16 cellular contexts compared by ENCODE assay signal in genomic region chr21:35077975-35078374, GRCh38. TPM values are rescaled to one million over a fixed set of nuclear protein-coding genes. Genes with fewer than 3 reads are reported as not detected.
A peak's percentile ranks its signal among the peaks of the same experiment; 100 is the strongest.
DNase-seq lines count a peak whose midpoint lies in the region; ATAC-seq and TF ChIP-seq lines count a peak whose summit lies in the region.
"Had no signal": no experiment of that assay in that cellular context is flagged by ENCODE, and none has a peak within 500 bp of the region (broad histone marks: within the 10 kb centered on the region; RNA-seq: fewer than 3 reads in every experiment).

No MANE protein-coding gene starts in this region.

- no peak overlapping the region for H3K4me2 ChIP-seq in IMR-90 (ENCODE audit: low read depth, low read length)
- H3K4me2 ChIP-seq in mesendoderm (ENCODE audit: low read length) = no peak overlapping the region
- H3K4me2 ChIP-seq: A549 had no signal

- H3K9ac ChIP-seq in IMR-90 (ENCODE audit: low read depth, low read length) (no peak overlapping the region), mesendoderm (ENCODE audit: low read length) (no peak overlapping the region)

- POLR2A ChIA-PET in IMR-90 (lab: Charles Lee; ENCODE audit: unreplicated experiment) = no interaction called here

- no peak overlapping the region for H3K27ac Mint-ChIP-seq in activated naive CD8-positive, alpha-beta T cell treated with anti-CD3 and anti-CD28 coated beads, Interleukin-2, amount 50 U/mL, for 24 hours

- H4K91ac ChIP-seq in IMR-90 (ENCODE audit: insufficient read depth, low read depth, low read length) = no peak overlapping the region

- H2AK9ac ChIP-seq in IMR-90 (replicated peaks; ENCODE audit: low read depth, low read length, poor library complexity) = no peak overlapping the region

- no peak overlapping the region for H3K18ac ChIP-seq in IMR-90 (ENCODE audit: low read depth, low read length)
- H3K18ac ChIP-seq in mesendoderm (ENCODE audit: low read length) = no peak overlapping the region

- in situ Hi-C loops in IMR-90 (cut with MboI; ENCODE audit: low sequenced_read_pairs) = no loop called here

- H2BK5ac ChIP-seq in IMR-90 (ENCODE audit: low read depth, low read length, poor library complexity, severe bottlenecking) (no peak overlapping the region), mesendoderm (ENCODE audit: low read length) (no peak overlapping the region)

- no peaks in the 10 kb centered on the region for H3K36me3 ChIP-seq in IMR-90 (ENCODE audit: control insufficient read depth, insufficient read depth, low read length)
- H3K36me3 ChIP-seq in mesendoderm (ENCODE audit: control insufficient read depth, insufficient read depth, low read length) = no peaks in the 10 kb centered on the region

- no peak overlapping the region; the same call in 1 of the 2 replicates for H3K14ac ChIP-seq in IMR-90 (replicated peaks; ENCODE audit: low read depth, low read length)

- no peaks in the 10 kb centered on the region for H3K27me3 Mint-ChIP-seq in activated T-cell treated with anti-CD3 and anti-CD28 coated beads, Interleukin-2, amount 50 U/mL, for 4 hours (ENCODE audit: low read depth)
- H3K27me3 Mint-ChIP-seq in activated naive CD8-positive, alpha-beta T cell treated with anti-CD3 and anti-CD28 coated beads, Interleukin-2, amount 50 U/mL, for 24 hours = peaks cover 6% of the 10 kb centered on the region

- H3K9me3 Mint-ChIP-seq in activated T-cell treated with anti-CD3 and anti-CD28 coated beads, Interleukin-2, amount 50 U/mL, for 4 hours = peaks cover 10% of the 10 kb centered on the region
- peaks cover 13% of the 10 kb centered on the region for H3K9me3 Mint-ChIP-seq in activated naive CD8-positive, alpha-beta T cell treated with anti-CD3 and anti-CD28 coated beads, Interleukin-2, amount 50 U/mL, for 24 hours

- no peak overlapping the region for H2AFZ ChIP-seq in IMR-90 (replicated peaks; ENCODE audit: low read length, poor library complexity)

- no peaks in the 10 kb centered on the region for H3K79me2 ChIP-seq in mesendoderm (ENCODE audit: control insufficient read depth, insufficient read depth, low read length)

- peak overlapping the region; percentile 60 for H2BK20ac ChIP-seq in IMR-90 (ENCODE audit: low read depth, low read length)

- H3K23ac ChIP-seq in IMR-90 (ENCODE audit: low read depth, low read length) (no peak overlapping the region), mesendoderm (ENCODE audit: low read length) (no peak overlapping the region)

- H4K5ac ChIP-seq in IMR-90 (ENCODE audit: low read depth, low read length) (no peak overlapping the region), mesendoderm (ENCODE audit: low read length) (no peak overlapping the region)

- CTCF ChIA-PET in IMR-90 (lab: Yijun Ruan, JAX) = no interaction called here

- no peaks in the 10 kb centered on the region for H4K20me1 ChIP-seq in IMR-90 (ENCODE audit: insufficient read depth, low read length)

- dilution Hi-C loops in IMR-90 (cut with HindIII; ENCODE audit: low sequenced_read_pairs, unreplicated experiment) = no loop called here

- peak overlapping the region; percentile 70; the same call in 1 of the 2 replicates for H2AK5ac ChIP-seq in IMR-90 (ENCODE audit: low read depth, low read length)
- no peak overlapping the region for H2AK5ac ChIP-seq in mesendoderm (ENCODE audit: low read length)

- TF ChIP-seq POLR2A in IMR-90 (IDR thresholded peaks at IDR 0.05; ENCODE audit: low read depth, low read length) = no peak

- WGBS in IMR-90 (ENCODE audit: extremely low coverage in 2 of 2, insufficient read length in 1 of 2), 2 experiments = no CpG with 5 or more reads among the region's 4 CpGs
- WGBS in mesendoderm (ENCODE audit: extremely low coverage, insufficient coverage, low lambda C conversion rate) = no CpG with 5 or more reads among the region's 4 CpGs

- H3K4me1 Mint-ChIP-seq in activated T-cell treated with anti-CD3 and anti-CD28 coated beads, Interleukin-2, amount 50 U/mL, for 4 hours (ENCODE audit: low read depth) = peaks cover 13% of the 10 kb centered on the region
- peaks cover 11% of the 10 kb centered on the region for H3K4me1 Mint-ChIP-seq in activated naive CD8-positive, alpha-beta T cell treated with anti-CD3 and anti-CD28 coated beads, Interleukin-2, amount 50 U/mL, for 24 hours

- TF ChIP-seq CTCF in IMR-90 (conservative IDR thresholded peaks at IDR 0.05; ENCODE audit: low read depth, low read length) = no peak

- peaks cover 5% of the 10 kb centered on the region; the same call in 1 of the 2 replicates for H3K9me3 ChIP-seq in IMR-90 (ENCODE audit: control insufficient read depth, insufficient read depth, low read length)
- H3K9me3 ChIP-seq: A549 had no signal

- H3K4ac ChIP-seq in IMR-90 (ENCODE audit: low read depth, low read length) = peak overlapping the region; percentile 34; the same call in 1 of the 2 replicates
- H3K4ac ChIP-seq in mesendoderm (ENCODE audit: low read depth, low read length) = no peak overlapping the region

- no peak for DNase-seq in activated T-cell treated with anti-CD3 and anti-CD28 coated beads, Interleukin-2, amount 50 U/mL, for 4 hours
- no peak for DNase-seq in activated T-cell treated with anti-CD3 and anti-CD28 coated beads, Interleukin-2, amount 50 U/mL, for 1 hour
- DNase-seq in IMR-90 (no peak), mesendoderm (peak; percentile 25), left ventricle myocardium superior (no peak), NCI-H510A (lab: John Stamatoyannopoulos, UW) (no peak)
- no peak for DNase-seq in activated naive CD8-positive, alpha-beta T cell treated with anti-CD3 and anti-CD28 coated beads, Interleukin-2, amount 50 U/mL, for 24 hours
- DNase-seq: DMS53, NCI-H1436 treated with DMSO at 0.1 percent for 48 hours, NCI-H345, NCI-H748 treated with DMSO at 0.1 percent for 48 hours, SHP77 treated with DMSO at 0.1 percent for 48 hours had no signal

- H2BK15ac ChIP-seq in IMR-90 (ENCODE audit: low read depth, low read length) (no peak overlapping the region), mesendoderm (replicated peaks; ENCODE audit: low read depth) (no peak overlapping the region)

- H4K8ac ChIP-seq in IMR-90 (ENCODE audit: low read depth in 2 of 2, low read length in 2 of 2) = peak overlapping the region in 1 of 2 experiments; percentile 10; a peak in 1 of 4 replicates
- no peak overlapping the region for H4K8ac ChIP-seq in mesendoderm (ENCODE audit: low read depth, low read length)

- H3K4me1 ChIP-seq in IMR-90 (ENCODE audit: control insufficient read depth, insufficient read depth, low read length) = peaks cover 2% of the 10 kb centered on the region
- H3K4me1 ChIP-seq in mesendoderm (ENCODE audit: control insufficient read depth, low read depth, low read length) = no peaks in the 10 kb centered on the region
- H3K4me1 ChIP-seq: A549 had no signal

- ATAC-seq in activated T-cell treated with anti-CD3 and anti-CD28 coated beads, Interleukin-2, amount 50 U/mL, for 4 hours = peak; percentile 53 to 58
- ATAC-seq in IMR-90 (ENCODE audit: low read depth) (no peak), left ventricle myocardium superior (no peak), HG02759 (IDR thresholded peaks at IDR 0.05; ENCODE audit: unreplicated experiment) (no peak)
- ATAC-seq in activated naive CD8-positive, alpha-beta T cell treated with anti-CD3 and anti-CD28 coated beads, Interleukin-2, amount 50 U/mL, for 24 hours = peak; percentile 46
- ATAC-seq: A549, HCT116, Panc1 had no signal

- no peak overlapping the region for H3K4me3 Mint-ChIP-seq in activated T-cell treated with anti-CD3 and anti-CD28 coated beads, Interleukin-2, amount 50 U/mL, for 4 hours
- no peak overlapping the region for H3K4me3 Mint-ChIP-seq in activated naive CD8-positive, alpha-beta T cell treated with anti-CD3 and anti-CD28 coated beads, Interleukin-2, amount 50 U/mL, for 24 hours

- H3K27me3 ChIP-seq in IMR-90 (ENCODE audit: control insufficient read depth, insufficient read depth, low read length) (no peaks in the 10 kb centered on the region), mesendoderm (ENCODE audit: insufficient read depth, low read length, poor library complexity) (peaks cover 2% of the 10 kb centered on the region)

- H3K56ac ChIP-seq in IMR-90 (ENCODE audit: extremely low read depth, insufficient read depth, low read length) = no peak overlapping the region
- no peak overlapping the region for H3K56ac ChIP-seq in mesendoderm (ENCODE audit: low read length)

- TF ChIP-seq RAD21 in IMR-90 (IDR thresholded peaks at IDR 0.05; ENCODE audit: low read length) = no peak

- H3K27ac ChIP-seq in IMR-90 (ENCODE audit: insufficient read depth, low read length) = no peak overlapping the region
- no peak overlapping the region for H3K27ac ChIP-seq in mesendoderm (ENCODE audit: low read depth, low read length)
- H3K27ac ChIP-seq: A549 had no signal

- BruUV-seq in IMR-90 (replicated peaks; lab: Mats Ljungman, UMichigan) = no TSS peak

- intact Hi-C loops in IMR-90 (cut with micrococcal nuclease) = no loop called here
- intact Hi-C loops in left ventricle myocardium superior (cut with micrococcal nuclease) = no loop called here

- H2BK120ac ChIP-seq in IMR-90 (ENCODE audit: low read depth, low read length) (peak overlapping the region; percentile 62; the same call in 1 of the 2 replicates), mesendoderm (ENCODE audit: low read depth, low read length) (no peak overlapping the region)

- no peaks in the 10 kb centered on the region for H3K36me3 Mint-ChIP-seq in activated T-cell treated with anti-CD3 and anti-CD28 coated beads, Interleukin-2, amount 50 U/mL, for 4 hours (ENCODE audit: insufficient read depth)
- no peaks in the 10 kb centered on the region for H3K36me3 Mint-ChIP-seq in activated naive CD8-positive, alpha-beta T cell treated with anti-CD3 and anti-CD28 coated beads, Interleukin-2, amount 50 U/mL, for 24 hours (ENCODE audit: low read depth)

- no peak overlapping the region for H3K4me3 ChIP-seq in IMR-90 (ENCODE audit: insufficient read depth, low read depth, low read length)
- no peak overlapping the region for H3K4me3 ChIP-seq in mesendoderm (ENCODE audit: low read length)
- H3K4me3 ChIP-seq: A549 had no signal

- H3K79me1 ChIP-seq in IMR-90 (ENCODE audit: low read depth in 1 of 2, low read length in 2 of 2) = no peaks in the 10 kb centered on the region
- H3K79me1 ChIP-seq in mesendoderm (ENCODE audit: low read length) = no peaks in the 10 kb centered on the region

- H3K9me1 ChIP-seq in IMR-90 (ENCODE audit: insufficient read depth, low read length) = peaks cover 4% of the 10 kb centered on the region; the same call in 1 of the 2 replicates

TF ChIP-seq in IMR-90, 13 proteins besides CTCF, POLR2A, EP300 and RAD21 (continues in another document):
- no peak for TF ChIP-seq RFX5 (IDR thresholded peaks at IDR 0.05; ENCODE audit: low read depth, low read length)
- no peak for TF ChIP-seq BHLHE40 (IDR thresholded peaks at IDR 0.05; ENCODE audit: low read depth, low read length)
- no peak for TF ChIP-seq MAZ (IDR thresholded peaks at IDR 0.05; ENCODE audit: borderline replicate concordance, low read depth, low read length)

RNA-seq across cellular contexts. Expression of gene RUNX1, which starts 28.9 kb away (rescaled TPM):
- total RNA-seq in activated T-cell treated with anti-CD3 and anti-CD28 coated beads, Interleukin-2, amount 50 U/mL, for 4 hours = 100 to 1,000 TPM in 1 of 3 donors, 10 to 100 TPM in 2; 91.6 to 116 (median 99.9) TPM
- total RNA-seq in IMR-90 (2012; rRNA removed) (16.7 and 56.5 TPM in 2 replicates), left ventricle myocardium superior (2.2 TPM)
- polyA plus RNA-seq in IMR-90 (2012; rRNA removed) = 34.5 and 45.0 TPM in 2 replicates
- 33.2 and 58.6 TPM in 2 replicates for polyA plus RNA-seq in IMR-90 (2012; cell fraction: cytosol; rRNA removed)
- 85.5 and 137 TPM in 2 replicates for polyA plus RNA-seq in IMR-90 (2012; cell fraction: nucleus; rRNA removed; ENCODE audit: low replicate concordance)
- polyA plus RNA-seq in mesendoderm (2013, experiment 1 of 2) = 1.1 TPM
- 1.0 TPM for polyA plus RNA-seq in mesendoderm (2013, experiment 2 of 2)

Comparison
In these comparisons a context has a peak if more than half of its experiments do, and no peak if none do; other contexts are left out.
1. ATAC-seq: peak in activated T-cell treated with anti-CD3 and anti-CD28 coated beads, Interleukin-2, amount 50 U/mL, for 4 hours (2 of 2) and activated naive CD8-positive, alpha-beta T cell treated with anti-CD3 and anti-CD28 coated beads, Interleukin-2, amount 50 U/mL, for 24 hours (single experiment); none in IMR-90 (single experiment), left ventricle myocardium superior (single experiment) and HG02759 (single experiment).